8 cellular contexts compared by ENCODE assay signal in genomic region chr4:38319456-38320348, GRCh38.
DNase-seq lines count a peak whose midpoint lies in the region; ATAC-seq lines count a peak whose summit lies in the region.

No MANE protein-coding gene starts in this region.

- H3K27ac ChIP-seq in caudate nucleus (ENCODE audit: low read depth, low read length) = peak overlapping the region; percentile 91

- peak; percentile 69 for DNase-seq in NCI-H510A treated with DMSO at 0.1 percent for 48 hours (lab: John Stamatoyannopoulos, UW)
- no peak for DNase-seq in NCI-H510A (lab: John Stamatoyannopoulos, UW)
- peak; percentile 78 for DNase-seq in NCI-H226
- DNase-seq in activated CD4-positive, CD25-positive, alpha-beta regulatory T cell treated with anti-CD3 and anti-CD28 coated beads, Interleukin-2, amount 50 U/mL, for 16 hours (ENCODE audit: low read depth, low spot score) = peak; percentile 86
- DNase-seq in caudate nucleus (lab: John Stamatoyannopoulos, UW) = peak in 58 of 61 donors; percentile 21 to 92 (median 78)
- peak; percentile 81 for DNase-seq in kidney glomerular epithelial cell (lab: John Stamatoyannopoulos, UW)
- DNase-seq in stimulated activated CD4-positive, alpha-beta T cell treated with anti-CD3 and anti-CD28 coated beads, Interleukin-15, amount 100 ng/mL, for 1 hour (ENCODE audit: low read depth in 1 of 2, low spot score in 1 of 2) = peak; percentile 85 to 93

- ATAC-seq in HG03139 (IDR thresholded peaks at IDR 0.05; ENCODE audit: unreplicated experiment) = peak; percentile 38
